Comparison of ENCODE assay signal across 9 cellular contexts in the genomic region with DNA sequence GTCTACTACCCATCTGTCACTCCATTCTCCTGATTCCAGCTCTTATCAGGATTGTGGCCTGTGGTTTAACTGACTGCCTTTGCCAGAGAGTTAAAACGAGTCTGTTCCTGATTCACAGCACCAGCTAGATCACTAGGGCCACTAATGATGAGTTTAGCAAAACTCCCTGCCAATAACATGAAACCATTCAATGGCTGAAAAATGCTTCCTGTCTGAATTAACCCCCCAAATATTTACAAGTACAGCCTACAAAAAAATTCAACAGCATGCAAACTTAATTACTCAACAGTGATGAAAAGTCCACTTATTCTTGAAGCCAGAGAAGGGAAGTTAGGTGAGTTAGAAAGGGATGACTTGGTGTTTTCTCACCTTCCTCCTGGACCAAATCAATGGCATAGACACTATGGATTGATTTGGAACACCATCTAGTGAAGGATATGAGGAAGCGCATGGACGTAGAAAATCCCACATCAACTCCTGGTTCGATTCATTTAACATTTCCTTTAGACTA.
DNase-seq lines count a peak whose midpoint lies in the region; ATAC-seq and TF ChIP-seq lines count a peak whose summit lies in the region.
"Had no signal": no experiment of that assay in that cellular context is flagged by ENCODE, and none has a peak within 500 bp of the region (broad histone marks: within the 10 kb centered on the region; RNA-seq: fewer than 3 reads in every experiment).

No MANE protein-coding gene starts in this region.

- peak; percentile 73 for TF ChIP-seq RAD21 in Ishikawa (IDR thresholded peaks at IDR 0.05; ENCODE audit: low read depth)

- H3K4me3 ChIP-seq in AG09309 (ENCODE audit: control insufficient read depth, low read depth, low read length): no peak overlapping the region
- H3K4me3 ChIP-seq in astrocyte of the cerebellum (ENCODE audit: low read depth, low read length): no peak overlapping the region

- no peaks in the 10 kb centered on the region for H3K36me3 Mint-ChIP-seq in activated CD8-positive, alpha-beta T cell treated with anti-CD3 and anti-CD28 coated beads for 36 hours (ENCODE audit: low read depth)

- no peak for TF ChIP-seq EP300 in Ishikawa (IDR thresholded peaks at IDR 0.05; ENCODE audit: borderline replicate concordance)

- H3K9me3 Mint-ChIP-seq in activated CD8-positive, alpha-beta T cell treated with anti-CD3 and anti-CD28 coated beads for 36 hours: no peaks in the 10 kb centered on the region

- CTCF ChIA-PET in activated CD8-positive, alpha-beta T cell treated with anti-CD3 and anti-CD28 coated beads for 36 hours (lab: Charles Lee): interaction anchor here (0.8 to 7.5 kb wide), 6 partner anchors 18 to 706 kb away, joined by 3 to 58 read pairs (median 12); no protein-coding TSS in a partner anchor

- peak; percentile 28 for DNase-seq in AG09309 (ENCODE audit: low read depth)
- peak; percentile 16 for DNase-seq in astrocyte of the cerebellum (ENCODE audit: low read depth)
- DNase-seq in left colon: no peak
- no peak for DNase-seq in activated CD8-positive, alpha-beta T cell treated with anti-CD3 and anti-CD28 coated beads for 36 hours
- DNase-seq in activated naive CD4-positive, alpha-beta T cell treated with anti-CD3 and anti-CD28 coated beads, Interleukin-2, amount 50 U/mL, for 16 hours: no peak
- DNase-seq in NCI-H187 (lab: John Stamatoyannopoulos, UW): no peak
- DNase-seq: NK-92 treated with Interleukin-12 subunit alpha and Interleukin-12 subunit beta, amount 100 ng/mL, for 24 hours had no signal

- peaks cover 57% of the 10 kb centered on the region for H3K4me1 Mint-ChIP-seq in activated CD8-positive, alpha-beta T cell treated with anti-CD3 and anti-CD28 coated beads for 36 hours (ENCODE audit: low read depth)

- H3K27me3 Mint-ChIP-seq in activated CD8-positive, alpha-beta T cell treated with anti-CD3 and anti-CD28 coated beads for 36 hours: no peaks in the 10 kb centered on the region

- no peak overlapping the region for H3K4me3 Mint-ChIP-seq in activated CD8-positive, alpha-beta T cell treated with anti-CD3 and anti-CD28 coated beads for 36 hours

- no peak overlapping the region for H3K27ac Mint-ChIP-seq in activated CD8-positive, alpha-beta T cell treated with anti-CD3 and anti-CD28 coated beads for 36 hours

- TF ChIP-seq CTCF in AG09309 (IDR thresholded peaks at IDR 0.05; ENCODE audit: control insufficient read depth, insufficient read depth, low read depth, low read length, missing control alignments): peak; percentile 45
- TF ChIP-seq CTCF in astrocyte of the cerebellum (IDR thresholded peaks at IDR 0.05; ENCODE audit: low read depth, low read length, missing control alignments): peak; percentile 70
- no peak for TF ChIP-seq CTCF in activated CD8-positive, alpha-beta T cell treated with anti-CD3 and anti-CD28 coated beads for 36 hours (IDR thresholded peaks at IDR 0.05)

- POLR2A ChIA-PET in activated CD8-positive, alpha-beta T cell treated with anti-CD3 and anti-CD28 coated beads for 36 hours (lab: Charles Lee): interaction anchor here (1.0 kb wide), 1 partner anchor 132 kb away, joined by 3 read pairs; no protein-coding TSS in a partner anchor

- intact Hi-C loops in left colon (cut with DNase I, micrococcal nuclease): no loop called here
- intact Hi-C loops in activated CD8-positive, alpha-beta T cell treated with anti-CD3 and anti-CD28 coated beads for 36 hours (cut with micrococcal nuclease): loop anchor here (2.0 kb wide), 1 partner anchor 705 kb away; no protein-coding TSS in a partner anchor

- in situ Hi-C loops in astrocyte of the cerebellum (cut with HindIII; ENCODE audit: low sequenced_read_pairs): no loop called here

- ATAC-seq in left colon: peak; percentile 67
- ATAC-seq in activated CD8-positive, alpha-beta T cell treated with anti-CD3 and anti-CD28 coated beads for 36 hours: no peak
- ATAC-seq in GM21619 (IDR thresholded peaks at IDR 0.05; ENCODE audit: unreplicated experiment): no peak

TF ChIP-seq in Ishikawa, 13 proteins besides CTCF, POLR2A, EP300 and RAD21:
- TF ChIP-seq NFIC (IDR thresholded peaks at IDR 0.05) (no peak), ZBTB7A (IDR thresholded peaks at IDR 0.05; ENCODE audit: low read depth) (no peak), YY1 (IDR thresholded peaks at IDR 0.05; ENCODE audit: low read depth) (no peak), MAX (IDR thresholded peaks at IDR 0.05) (no peak), TCF12 (IDR thresholded peaks at IDR 0.05; ENCODE audit: low read depth) (no peak), FOXM1 (IDR thresholded peaks at IDR 0.05; ENCODE audit: borderline replicate concordance, low read depth) (no peak), EGR1 (IDR thresholded peaks at IDR 0.05) (no peak), TEAD4 (IDR thresholded peaks at IDR 0.05) (no peak), REST (IDR thresholded peaks at IDR 0.05; ENCODE audit: low read depth) (no peak), CREB1 (IDR thresholded peaks at IDR 0.05; ENCODE audit: low read depth) (no peak)
- TF ChIP-seq, protein P1, sequence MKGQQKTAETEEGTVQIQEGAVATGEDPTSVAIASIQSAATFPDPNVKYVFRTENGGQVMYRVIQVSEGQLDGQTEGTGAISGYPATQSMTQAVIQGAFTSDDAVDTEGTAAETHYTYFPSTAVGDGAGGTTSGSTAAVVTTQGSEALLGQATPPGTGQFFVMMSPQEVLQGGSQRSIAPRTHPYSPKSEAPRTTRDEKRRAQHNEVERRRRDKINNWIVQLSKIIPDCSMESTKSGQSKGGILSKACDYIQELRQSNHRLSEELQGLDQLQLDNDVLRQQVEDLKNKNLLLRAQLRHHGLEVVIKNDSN (IDR thresholded peaks at IDR 0.05): no peak

Comparison
In these comparisons a context has a peak if more than half of its experiments do, and no peak if none do; other contexts are left out.
1. DNase-seq: peak in AG09309 (single experiment) and astrocyte of the cerebellum (single experiment); none in left colon (0 of 2), activated CD8-positive, alpha-beta T cell treated with anti-CD3 and anti-CD28 coated beads for 36 hours (single experiment), activated naive CD4-positive, alpha-beta T cell treated with anti-CD3 and anti-CD28 coated beads, Interleukin-2, amount 50 U/mL, for 16 hours (single experiment) and NCI-H187 (0 of 2).